In the genomic region with DNA sequence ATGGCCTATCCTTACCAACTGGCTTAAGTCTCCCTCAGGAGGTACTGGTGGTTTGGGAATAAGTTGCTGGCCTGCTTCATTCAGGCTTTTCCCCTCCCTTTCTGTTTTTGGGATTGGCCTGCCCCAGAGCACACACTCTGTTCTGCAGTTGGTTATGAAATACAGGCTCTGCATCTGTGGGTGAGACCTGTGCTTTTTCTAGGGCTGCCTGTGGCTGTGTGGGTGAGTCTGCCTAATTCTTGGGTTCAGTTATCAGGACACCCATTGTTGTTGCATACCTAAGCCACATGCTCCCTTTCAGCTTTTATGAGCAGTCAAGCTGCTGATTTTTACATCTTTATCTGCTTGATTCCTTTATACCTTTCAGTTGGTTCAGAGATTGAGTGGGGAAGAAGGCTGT, we compare ENCODE assay signal across 24 cellular contexts. TPM values are rescaled to one million over a fixed set of nuclear protein-coding genes. Genes with fewer than 3 reads are reported as not detected.
DNase-seq lines count a peak whose midpoint lies in the region; TF ChIP-seq lines count a peak whose summit lies in the region.
"Had no signal": no experiment of that assay in that cellular context is flagged by ENCODE, and none has a peak within 500 bp of the region (broad histone marks: within the 10 kb centered on the region; RNA-seq: fewer than 3 reads in every experiment).

No MANE protein-coding gene starts in this region.

- H4K20me1 ChIP-seq in mammary epithelial cell (ENCODE audit: insufficient read depth, low read length), result no peaks in the 10 kb centered on the region

- H3K9ac ChIP-seq in mammary epithelial cell (ENCODE audit: insufficient read depth, low read length), result no peak overlapping the region

- DNase-seq in mammary epithelial cell (peak; percentile 51), breast epithelium (ENCODE audit: low spot score in 2 of 2) (no peak), fibroblast of the aortic adventitia (ENCODE audit: low read depth) (peak; percentile 36), putamen (ENCODE audit: low spot score) (peak; percentile 57), NCI-H2081 (lab: John Stamatoyannopoulos, UW) (no peak), EL (no peak), HuH-7.5 (ENCODE audit: low spot score) (no peak)
- DNase-seq in activated CD4-positive, alpha-beta T cell treated with anti-CD3 and anti-CD28 coated beads, Interleukin-2, amount 50 U/mL, for 48 hours, result no peak
- DNase-seq: CD8-positive, alpha-beta T cell; DND-41; GOT3; KG1; NCI-H1105; NCI-H2029 treated with DMSO at 0.1 percent for 48 hours; NCI-H2171; NCI-H345; NCI-H524 had no signal

- H3K27ac ChIP-seq in mammary epithelial cell (ENCODE audit: insufficient read depth, low read depth, low read length), result peak overlapping the region; percentile 20
- no peak overlapping the region for H3K27ac ChIP-seq in breast epithelium
- H3K27ac ChIP-seq: 22Rv1, HL-60, SJSA1 had no signal

- in situ Hi-C loops in mammary epithelial cell (cut with MboI; ENCODE audit: low sequenced_read_pairs in 2 of 2), result loop anchor here in 1 of 2 donors (10.0 to 25.0 kb wide), 2 partner anchors 62 to 180 kb away; a partner anchor contains a TSS

- TF ChIP-seq POLR2A in breast epithelium (IDR thresholded peaks at IDR 0.05), result no peak

- peak overlapping the region; percentile 52 for H2AFZ ChIP-seq in mammary epithelial cell (ENCODE audit: low read depth, low read length)

- TF ChIP-seq CTCF in mammary epithelial cell (conservative IDR thresholded peaks at IDR 0.05 in 1 of 2, IDR thresholded peaks at IDR 0.05 in 1 of 2; ENCODE audit: extremely low read depth in 1 of 2, insufficient read depth in 1 of 2, low read depth in 1 of 2, low read length in 2 of 2), result no peak
- no peak for TF ChIP-seq CTCF in breast epithelium (IDR thresholded peaks at IDR 0.05)
- no peak for TF ChIP-seq CTCF in fibroblast of the aortic adventitia (IDR thresholded peaks at IDR 0.05; ENCODE audit: insufficient read depth, low read length)

- H3K4me2 ChIP-seq in mammary epithelial cell (ENCODE audit: insufficient read depth, low read depth, low read length), result peak overlapping the region; percentile 2

- H3K4me3 ChIP-seq in mammary epithelial cell (replicated peaks in 1 of 3; ENCODE audit: insufficient read depth in 1 of 3, low read depth in 2 of 3, low read length in 3 of 3), result no peak overlapping the region
- H3K4me3 ChIP-seq in breast epithelium, result no peak overlapping the region
- no peak overlapping the region for H3K4me3 ChIP-seq in fibroblast of the aortic adventitia (ENCODE audit: low read depth, low read length)
- H3K4me3 ChIP-seq: SJSA1 had no signal

- H3K4me1 ChIP-seq in mammary epithelial cell (ENCODE audit: insufficient read depth, low read length) (peaks cover 41% of the 10 kb centered on the region), breast epithelium (no peaks in the 10 kb centered on the region)
- H3K4me1 ChIP-seq: SJSA1 had no signal

- H3K27me3 ChIP-seq in mammary epithelial cell (ENCODE audit: insufficient read depth, low read length), result no peaks in the 10 kb centered on the region
- no peaks in the 10 kb centered on the region for H3K27me3 ChIP-seq in breast epithelium
- H3K27me3 ChIP-seq: SJSA1 had no signal

- H3K36me3 ChIP-seq in mammary epithelial cell (ENCODE audit: insufficient read depth, low read length) (no peaks in the 10 kb centered on the region), breast epithelium (no peaks in the 10 kb centered on the region)
- H3K36me3 ChIP-seq: SJSA1 had no signal

- dilution Hi-C loops in mammary epithelial cell (cut with HindIII; ENCODE audit: low sequenced_read_pairs), result no loop called here

- CTCF ChIA-PET in mammary epithelial cell (lab: Charles Lee; ENCODE audit: low non-redundant PET), result no interaction called here

- intact Hi-C loops in mammary epithelial cell (cut with micrococcal nuclease), result loop anchor here (10.0 kb wide), 1 partner anchor 622 kb away; a partner anchor contains a TSS
- intact Hi-C loops in breast epithelium (cut with DNase I; ENCODE audit: low total_unique reads), result no loop called here

- BruUV-seq in mammary epithelial cell (replicated peaks; lab: Mats Ljungman, UMichigan), result no TSS peak

- no peaks in the 10 kb centered on the region for H3K79me2 ChIP-seq in mammary epithelial cell (ENCODE audit: insufficient read depth, low read length)

- no peaks in the 10 kb centered on the region for H3K9me3 ChIP-seq in mammary epithelial cell (replicated peaks; ENCODE audit: insufficient read depth, low read length)
- H3K9me3 ChIP-seq in breast epithelium, result no peaks in the 10 kb centered on the region
- H3K9me3 ChIP-seq: SJSA1 had no signal

RNA-seq across cellular contexts. Expression of a gene that starts 19.0 kb away (rescaled TPM):
- total RNA-seq in mammary epithelial cell, result 1 to 10 TPM in 1 of 2 donors, under 1 TPM in 1; 0.50 to 1.5 TPM
- 0.61 TPM for polyA plus RNA-seq in mammary epithelial cell
- not detected for polyA minus RNA-seq in mammary epithelial cell
- total RNA-seq in breast epithelium, result under 1 TPM in 1 of 3 donors, not detected in 2; 0.66 TPM
- not detected in 2 replicates for total RNA-seq in fibroblast of the aortic adventitia (ENCODE audit: low replicate concordance)
- total RNA-seq: CD8-positive, alpha-beta T cell; G401; HepG2; HT-29; Right ventricle myocardium inferior; SJSA1 had no signal
- polyA plus RNA-seq: HepG2 had no signal

Comparison
In these comparisons a context has a peak if more than half of its experiments do, and no peak if none do; other contexts are left out.
1. DNase-seq: peak in mammary epithelial cell (single experiment), fibroblast of the aortic adventitia (single experiment) and putamen (single experiment); none in breast epithelium (0 of 2), NCI-H2081 (0 of 2), activated CD4-positive, alpha-beta T cell treated with anti-CD3 and anti-CD28 coated beads, Interleukin-2, amount 50 U/mL, for 48 hours (0 of 2), EL (single experiment) and HuH-7.5 (single experiment).